ENCODE assay signal across 18 cellular contexts in genomic region chr1:189323090-189323489, GRCh38.
"Had no signal": no experiment of that assay in that cellular context is flagged by ENCODE, and none has a peak within 500 bp of the region (broad histone marks: within the 10 kb centered on the region; RNA-seq: fewer than 3 reads in every experiment).

No MANE protein-coding gene starts in this region.

- H3K4me3 ChIP-seq: ascending aorta, tibial nerve, uterus had no signal

- DNase-seq: activated CD4-positive, alpha-beta T cell treated with anti-CD3 and anti-CD28 coated beads, Interleukin-2, amount 10 ng/mL, durations not matched to agents 24 days and 14 days; activated CD4-positive, CD25-positive, alpha-beta regulatory T cell; activated CD8-positive, alpha-beta T cell treated with anti-CD3 and anti-CD28 coated beads for 36 hours; activated naive CD4-positive, alpha-beta T cell treated with Interleukin-2 at 50 U/mL for 16 hours; activated T-cell treated with anti-CD3 and anti-CD28 coated beads, Interleukin-2, amount 50 U/mL, for 1 hour; cerebellar nuclear complex; effector CD8-positive, alpha-beta T cell; head of caudate nucleus; kidney; midbrain; right cardiac atrium; stimulated activated naive CD8-positive, alpha-beta T cell treated with anti-CD3 and anti-CD28 coated beads, Interleukin-15, Interleukin-2, amounts not matched to agents 100 U/mL and 50 U/mL, for 24 hours; substantia nigra; T-cell; uterus had no signal

- ATAC-seq: activated CD8-positive, alpha-beta T cell treated with anti-CD3 and anti-CD28 coated beads for 36 hours; left lobe of liver; right cardiac atrium; stimulated activated naive CD8-positive, alpha-beta T cell treated with anti-CD3 and anti-CD28 coated beads, Interleukin-15, Interleukin-2, amounts not matched to agents 100 U/mL and 50 U/mL, for 24 hours; T-cell had no signal
